ENCODE assay signal across 9 cellular contexts in genomic region chr14:34498684-34499412, GRCh38. TPM values are rescaled to one million over a fixed set of nuclear protein-coding genes. Genes with fewer than 3 reads are reported as not detected.
DNase-seq lines count a peak whose midpoint lies in the region; ATAC-seq, FAIRE-seq and TF ChIP-seq lines count a peak whose summit lies in the region.
"Had no signal": no experiment of that assay in that cellular context is flagged by ENCODE, and none has a peak within 500 bp of the region (broad histone marks: within the 10 kb centered on the region; RNA-seq: fewer than 3 reads in every experiment).

No MANE protein-coding gene starts in this region.

- TF ChIP-seq CTCF in GM13976 (IDR thresholded peaks at IDR 0.05; ENCODE audit: borderline replicate concordance, control extremely low read depth, extremely low read depth, insufficient read depth, missing control alignments): peak; percentile 11
- TF ChIP-seq CTCF in kidney (IDR thresholded peaks at IDR 0.05; ENCODE audit: borderline replicate concordance, extremely low read depth, insufficient read depth): peak; percentile 43
- TF ChIP-seq CTCF in endothelial cell (IDR thresholded peaks at IDR 0.05; ENCODE audit: unreplicated experiment): no peak

- H3K4me1 ChIP-seq in kidney (ENCODE audit: control insufficient read depth in 1 of 2, insufficient read depth in 1 of 2, low read depth in 1 of 2, low read length in 2 of 2): no peaks in the 10 kb centered on the region

- no peak overlapping the region for H3K9ac ChIP-seq in kidney (ENCODE audit: low read length in 2 of 2)

- peaks cover 20% of the 10 kb centered on the region for H3K4me1 Mint-ChIP-seq in endothelial cell (ENCODE audit: unreplicated experiment)

- H3K27me3 Mint-ChIP-seq in endothelial cell (ENCODE audit: unreplicated experiment): peaks cover 3% of the 10 kb centered on the region
- H3K27me3 Mint-ChIP-seq: memory B cell had no signal

- intact Hi-C loops in kidney (cut with DNase I) (no loop called here), cardiac septum (cut with DNase I) (loop anchor here (2.0 kb wide), 1 partner anchor 168 kb away; no protein-coding TSS in a partner anchor)

- no peaks in the 10 kb centered on the region for H3K36me3 ChIP-seq in kidney (ENCODE audit: control insufficient read depth in 1 of 2, insufficient read depth in 2 of 2, low read length in 2 of 2)

- in situ Hi-C loops in GM13976 (cut with MboI; ENCODE audit: low sequenced_read_pairs, unreplicated experiment) (loop anchor here (10.0 kb wide), 1 partner anchor 164 kb away; no protein-coding TSS in a partner anchor), SK-MEL-5 (cut with HindIII; ENCODE audit: low pct_unique_long_range_greater_than_20kb, low sequenced_read_pairs) (no loop called here)

- no peak overlapping the region for H3K4me3 ChIP-seq in kidney (ENCODE audit: low read length in 2 of 2)

- no peak for FAIRE-seq in kidney (lab: Jason Lieb, UNC)

- DNase-seq in GM13976 (ENCODE audit: low spot score) (peak; percentile 32), LoVo (ENCODE audit: low spot score) (peak; percentile 46), SK-MEL-5 (ENCODE audit: low read depth, low spot score) (peak; percentile 68), kidney (no peak), endothelial cell (ENCODE audit: low spot score) (no peak), cardiac septum (ENCODE audit: low spot score) (no peak)
- DNase-seq in activated CD4-positive, alpha-beta T cell treated with anti-CD3 and anti-CD28 coated beads for 48 hours: no peak

- H3K9me3 Mint-ChIP-seq in endothelial cell (ENCODE audit: unreplicated experiment): no peaks in the 10 kb centered on the region
- H3K9me3 Mint-ChIP-seq: memory B cell had no signal

- no peaks in the 10 kb centered on the region for H3K36me3 Mint-ChIP-seq in endothelial cell (ENCODE audit: low read depth, unreplicated experiment)
- H3K36me3 Mint-ChIP-seq: memory B cell had no signal

- H3K27ac ChIP-seq in kidney (ENCODE audit: low read depth in 2 of 2, low read length in 2 of 2): no peak overlapping the region

- H3K9me3 ChIP-seq in kidney (ENCODE audit: control insufficient read depth in 1 of 2, low read length in 2 of 2): no peaks in the 10 kb centered on the region

- ATAC-seq in HG03460 (IDR thresholded peaks at IDR 0.05; ENCODE audit: unreplicated experiment): no peak

- H3K4me3 Mint-ChIP-seq in endothelial cell (ENCODE audit: unreplicated experiment): no peak overlapping the region
- H3K4me3 Mint-ChIP-seq: memory B cell had no signal

- H3K27ac Mint-ChIP-seq in endothelial cell (ENCODE audit: unreplicated experiment): no peak overlapping the region
- H3K27ac Mint-ChIP-seq: memory B cell had no signal

RNA-seq across cellular contexts. Expression of gene SPTSSA, which starts 36.8 kb away (rescaled TPM):
- total RNA-seq in SK-MEL-5 (2014; rRNA removed; shearing (Covaris generic)): 12.4 and 13.8 TPM in 2 replicates
- polyA plus RNA-seq in SK-MEL-5 (2015; cell fraction: cytosol; rRNA removed): 38.4 and 40.2 TPM in 2 replicates
- polyA plus RNA-seq in SK-MEL-5 (2015; cell fraction: nucleus; rRNA removed): 25.7 and 26.2 TPM in 2 replicates
- total RNA-seq in kidney: 17.4 TPM
- polyA plus RNA-seq in kidney (ENCODE audit: insufficient read depth, low read depth, low replicate concordance): 19.2 TPM
- 22.1 TPM for total RNA-seq in endothelial cell (ENCODE audit: unreplicated experiment)
- total RNA-seq in cardiac septum: 11.5 TPM

RNA-seq across cellular contexts. Expression of gene EAPP, which starts 40.7 kb away (rescaled TPM):
- 61.9 and 69.4 TPM in 2 replicates for total RNA-seq in SK-MEL-5 (2014; rRNA removed; shearing (Covaris generic))
- 24.4 and 25.8 TPM in 2 replicates for polyA plus RNA-seq in SK-MEL-5 (2015; cell fraction: cytosol; rRNA removed)
- 7.2 and 9.9 TPM in 2 replicates for polyA plus RNA-seq in SK-MEL-5 (2015; cell fraction: nucleus; rRNA removed)
- total RNA-seq in kidney (43.3 TPM), endothelial cell (ENCODE audit: unreplicated experiment) (30.1 TPM), cardiac septum (17.1 TPM)
- 46.0 TPM for polyA plus RNA-seq in kidney (ENCODE audit: insufficient read depth, low read depth, low replicate concordance)

Comparison
In these comparisons a context has a peak if more than half of its experiments do, and no peak if none do; other contexts are left out.
1. DNase-seq: peak in GM13976 (single experiment), LoVo (single experiment) and SK-MEL-5 (single experiment); none in kidney (single experiment), endothelial cell (single experiment), cardiac septum (single experiment) and activated CD4-positive, alpha-beta T cell treated with anti-CD3 and anti-CD28 coated beads for 48 hours (single experiment).